Comparison of ENCODE assay signal across 1 cellular context in the genomic region with DNA sequence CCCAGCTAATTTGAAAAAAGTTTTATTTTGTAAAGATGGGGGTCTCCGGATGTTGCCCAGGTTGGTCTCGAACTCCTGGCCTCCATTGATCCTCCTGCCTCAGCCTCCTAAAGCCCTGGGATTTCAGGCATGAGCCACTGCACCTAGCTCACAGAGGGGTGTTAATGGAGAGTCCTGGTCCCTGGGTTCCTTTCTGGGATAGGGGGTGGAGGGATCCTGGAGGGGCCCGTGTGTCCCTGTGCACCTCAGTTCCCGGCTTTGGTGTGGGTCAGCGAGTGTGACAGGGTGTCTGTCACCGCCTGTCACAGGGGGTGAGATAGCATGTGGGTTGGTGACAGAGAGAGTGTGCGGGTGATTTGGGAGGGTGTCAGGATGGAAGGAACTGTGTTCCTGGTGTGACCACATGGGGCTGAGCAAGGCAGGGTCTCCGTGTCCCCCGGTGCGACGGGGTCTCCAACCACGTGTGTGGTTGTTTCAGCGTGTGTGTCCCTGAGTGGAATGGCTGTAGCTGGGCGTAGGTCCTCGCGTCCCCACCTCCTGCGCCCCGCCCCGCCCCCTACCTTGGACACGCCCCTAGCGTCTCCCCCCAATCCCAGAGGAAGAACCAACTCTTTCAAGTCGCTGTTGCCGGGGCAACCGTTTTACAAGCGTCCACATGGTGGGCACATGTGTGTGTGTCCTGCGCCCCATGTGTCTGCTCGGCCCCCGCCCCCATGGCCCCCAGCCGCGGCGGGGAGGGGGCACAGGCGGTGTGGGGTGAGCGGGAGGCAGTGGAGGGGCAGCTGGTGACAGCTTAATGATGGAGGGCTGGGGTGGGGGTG.
TF ChIP-seq lines count a peak whose summit lies in the region.

No MANE protein-coding gene starts in this region.

TF ChIP-seq in HEK293, 187 proteins besides CTCF, POLR2A, EP300 and RAD21 (continued from another document):
- TF ChIP-seq, protein P1, sequence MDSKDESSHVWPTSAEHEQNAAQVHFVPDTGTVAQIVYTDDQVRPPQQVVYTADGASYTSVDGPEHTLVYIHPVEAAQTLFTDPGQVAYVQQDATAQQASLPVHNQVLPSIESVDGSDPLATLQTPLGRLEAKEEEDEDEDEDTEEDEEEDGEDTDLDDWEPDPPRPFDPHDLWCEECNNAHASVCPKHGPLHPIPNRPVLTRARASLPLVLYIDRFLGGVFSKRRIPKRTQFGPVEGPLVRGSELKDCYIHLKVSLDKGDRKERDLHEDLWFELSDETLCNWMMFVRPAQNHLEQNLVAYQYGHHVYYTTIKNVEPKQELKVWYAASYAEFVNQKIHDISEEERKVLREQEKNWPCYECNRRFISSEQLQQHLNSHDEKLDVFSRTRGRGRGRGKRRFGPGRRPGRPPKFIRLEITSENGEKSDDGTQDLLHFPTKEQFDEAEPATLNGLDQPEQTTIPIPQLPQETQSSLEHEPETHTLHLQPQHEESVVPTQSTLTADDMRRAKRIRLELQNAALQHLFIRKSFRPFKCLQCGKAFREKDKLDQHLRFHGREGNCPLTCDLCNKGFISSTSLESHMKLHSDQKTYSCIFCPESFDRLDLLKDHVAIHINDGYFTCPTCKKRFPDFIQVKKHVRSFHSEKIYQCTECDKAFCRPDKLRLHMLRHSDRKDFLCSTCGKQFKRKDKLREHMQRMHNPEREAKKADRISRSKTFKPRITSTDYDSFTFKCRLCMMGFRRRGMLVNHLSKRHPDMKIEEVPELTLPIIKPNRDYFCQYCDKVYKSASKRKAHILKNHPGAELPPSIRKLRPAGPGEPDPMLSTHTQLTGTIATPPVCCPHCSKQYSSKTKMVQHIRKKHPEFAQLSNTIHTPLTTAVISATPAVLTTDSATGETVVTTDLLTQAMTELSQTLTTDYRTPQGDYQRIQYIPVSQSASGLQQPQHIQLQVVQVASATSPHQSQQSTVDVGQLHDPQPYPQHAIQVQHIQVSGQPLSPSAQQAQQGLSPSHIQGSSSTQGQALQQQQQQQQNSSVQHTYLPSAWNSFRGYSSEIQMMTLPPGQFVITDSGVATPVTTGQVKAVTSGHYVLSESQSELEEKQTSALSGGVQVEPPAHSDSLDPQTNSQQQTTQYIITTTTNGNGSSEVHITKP (tag by site-specific recombination; IDR thresholded peaks at IDR 0.05) = peak; percentile 50
- TF ChIP-seq SP2 (tag by site-specific recombination; IDR thresholded peaks at IDR 0.05) (peak; percentile 29; the same call in 1 of the 2 replicates), ZNF529 (tag by site-specific recombination; IDR thresholded peaks at IDR 0.05; ENCODE audit: insufficient replicate concordance) (no peak), ZNF366 (tag by site-specific recombination; conservative IDR thresholded peaks at IDR 0.05) (0 out of 2 replicates have a peak, but pooled peaks have one; percentile 15), ZNF114 (tag by site-specific recombination; IDR thresholded peaks at IDR 0.05) (no peak), GLIS1 (tag by site-specific recombination; IDR thresholded peaks at IDR 0.05) (peak; percentile 54), BCL11A (tag by site-specific recombination; IDR thresholded peaks at IDR 0.05; ENCODE audit: low read depth) (no peak), ZIC2 (tag by site-specific recombination; IDR thresholded peaks at IDR 0.05) (peak; percentile 40; the same call in 1 of the 2 replicates), YY1 (tag by site-specific recombination; IDR thresholded peaks at IDR 0.05) (no peak), SP3 (tag by site-specific recombination; IDR thresholded peaks at IDR 0.05) (peak; percentile 24; the same call in 1 of the 2 replicates)
